Comparison of ENCODE assay signal across 17 cellular contexts in the genomic region with DNA sequence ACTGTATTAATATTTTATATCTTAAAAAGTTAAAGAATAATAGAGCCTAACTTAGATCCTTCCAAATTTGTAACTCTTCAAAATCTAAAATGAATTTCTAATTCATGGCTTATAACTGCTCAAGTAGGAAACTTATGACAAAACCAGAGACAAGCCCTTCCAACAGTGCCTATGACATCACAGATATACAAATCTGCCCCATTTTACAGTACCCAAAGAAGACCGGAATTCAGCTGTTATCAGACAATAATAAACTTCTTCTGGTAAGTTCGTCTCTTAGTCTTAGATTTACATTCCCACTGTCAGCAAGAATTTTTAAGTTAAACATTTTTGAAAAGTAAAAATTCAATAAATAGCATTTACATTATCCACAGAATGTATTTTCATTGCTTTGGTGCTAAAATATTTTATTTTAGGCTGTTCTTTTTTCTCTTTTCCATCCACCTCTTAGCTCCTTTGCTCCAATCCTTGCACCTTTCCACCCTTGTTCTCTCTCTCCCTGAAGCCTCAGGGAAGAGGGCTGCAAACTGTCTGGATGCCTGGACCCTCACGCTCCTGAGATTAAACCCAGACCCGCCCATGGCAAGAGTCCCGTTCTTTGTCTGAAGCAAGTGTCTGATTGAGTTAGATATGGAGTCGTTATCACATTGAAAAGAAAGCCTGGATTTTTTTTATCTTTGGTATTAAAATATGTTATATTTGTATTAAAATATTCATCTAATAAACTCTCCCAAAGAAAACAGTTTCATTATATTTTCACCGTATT.
DNase-seq lines count a peak whose midpoint lies in the region; ATAC-seq, FAIRE-seq and TF ChIP-seq lines count a peak whose summit lies in the region.
"Had no signal": no experiment of that assay in that cellular context is flagged by ENCODE, and none has a peak within 500 bp of the region (broad histone marks: within the 10 kb centered on the region; RNA-seq: fewer than 3 reads in every experiment).

No MANE protein-coding gene starts in this region.

- no peaks in the 10 kb centered on the region for H3K79me2 ChIP-seq in HepG2 (ENCODE audit: insufficient read depth, low read length)

- CTCF ChIA-PET in HepG2 (lab: Yijun Ruan, JAX; ENCODE audit: low intra/inter-chr PET ratio, low total read pairs), result no interaction called here
- CTCF ChIA-PET in activated CD4-positive, alpha-beta T cell treated with anti-CD3 and anti-CD28 coated beads for 36 hours (lab: Charles Lee), result interaction anchor here (0.6 to 1.8 kb wide), 3 partner anchors 10 to 84 kb away, joined by 3 to 6 read pairs (median 4); no protein-coding TSS in a partner anchor

- no peak overlapping the region for H3K4me3 Mint-ChIP-seq in activated T-helper 17 cell treated with anti-CD3 and anti-CD28 coated beads, Interleukin-2, amount 50 U/mL, for 72 hours
- no peak overlapping the region for H3K4me3 Mint-ChIP-seq in activated CD4-positive, alpha-beta T cell treated with anti-CD3 and anti-CD28 coated beads for 36 hours
- H3K4me3 Mint-ChIP-seq: CD8-positive, alpha-beta T cell had no signal

- H3K79me1 ChIP-seq in mesenchymal stem cell (replicated peaks; ENCODE audit: low read length, poor library complexity, severe bottlenecking), result no peaks in the 10 kb centered on the region

- no peaks in the 10 kb centered on the region for H3K36me3 Mint-ChIP-seq in activated T-helper 17 cell treated with anti-CD3 and anti-CD28 coated beads, Interleukin-2, amount 50 U/mL, for 72 hours (ENCODE audit: low read depth)
- peaks cover 3% of the 10 kb centered on the region for H3K36me3 Mint-ChIP-seq in activated CD4-positive, alpha-beta T cell treated with anti-CD3 and anti-CD28 coated beads for 36 hours (ENCODE audit: low read depth)

- H3K4me3 ChIP-seq in HepG2 (replicated peaks in 1 of 3; ENCODE audit: insufficient read depth in 1 of 3, low read depth in 2 of 3, low read length in 3 of 3) (no peak overlapping the region), right lobe of liver (no peak overlapping the region), mesenchymal stem cell (ENCODE audit: insufficient read depth in 1 of 2, low read depth in 1 of 2, low read length in 2 of 2) (no peak overlapping the region)
- H3K4me3 ChIP-seq: A549; BLaER1 treated with 17β-estradiol and CSF1 and Interleukin-3, amounts not matched to agents 10 nM and 100 nM had no signal

- H3K27me3 ChIP-seq in HepG2 (ENCODE audit: control insufficient read depth in 1 of 2, insufficient read depth in 2 of 2, low read length in 2 of 2), result no peaks in the 10 kb centered on the region
- H3K27me3 ChIP-seq in right lobe of liver, result no peaks in the 10 kb centered on the region
- no peaks in the 10 kb centered on the region for H3K27me3 ChIP-seq in mesenchymal stem cell (ENCODE audit: control insufficient read depth in 1 of 2, insufficient read depth in 1 of 2, low read length in 2 of 2)
- H3K27me3 ChIP-seq: BLaER1 treated with 17β-estradiol and CSF1 and Interleukin-3, amounts not matched to agents 10 nM and 100 nM had no signal

- in situ Hi-C loops in HepG2 (cut with HindIII; ENCODE audit: extremely low pct_ligation_motif_present, low pct_unique_long_range_greater_than_20kb), result no loop called here

- no peak overlapping the region for H2BK12ac ChIP-seq in mesenchymal stem cell (ENCODE audit: low read length in 2 of 2)

- FAIRE-seq in HepG2 (lab: Jason Lieb, UNC), result no peak
- FAIRE-seq: A549 had no signal

- H2BK15ac ChIP-seq in mesenchymal stem cell (ENCODE audit: low read depth, poor library complexity, severe bottlenecking), result no peak overlapping the region

- TF ChIP-seq CTCF in HepG2 (CRISPR knock-in tag; IDR thresholded peaks at IDR 0.05) (no peak), right lobe of liver (IDR thresholded peaks at IDR 0.05) (no peak)

- H3K27me3 Mint-ChIP-seq in activated T-helper 17 cell treated with anti-CD3 and anti-CD28 coated beads, Interleukin-2, amount 50 U/mL, for 72 hours, result no peaks in the 10 kb centered on the region
- no peaks in the 10 kb centered on the region for H3K27me3 Mint-ChIP-seq in activated CD4-positive, alpha-beta T cell treated with anti-CD3 and anti-CD28 coated beads for 36 hours

- no peak for TF ChIP-seq RAD21 in HepG2 (CRISPR knock-in tag; IDR thresholded peaks at IDR 0.05)

- TF ChIP-seq EP300 in HepG2 (IDR thresholded peaks at IDR 0.05; ENCODE audit: low read depth in 2 of 2, low read length in 2 of 2) (no peak), HepG2 (CRISPR knock-in tag; IDR thresholded peaks at IDR 0.05; ENCODE audit: borderline replicate concordance) (no peak)

- DNase-seq in HepG2 (ENCODE audit: low spot score), result no peak
- DNase-seq in right lobe of liver, result no peak
- DNase-seq in mesenchymal stem cell, result no peak
- no peak for DNase-seq in activated CD4-positive, alpha-beta T cell treated with anti-CD3 and anti-CD28 coated beads for 36 hours
- DNase-seq: Calu3; CD8-positive, alpha-beta T cell; DMS79 treated with DMSO at 0.1 percent for 48 hours; GF-D8; GOT3; H7 had no signal

- H3K14ac ChIP-seq in mesenchymal stem cell (ENCODE audit: low read length in 2 of 2), result no peak overlapping the region

- TF ChIP-seq POLR2A in HepG2 (IDR thresholded peaks at IDR 0.05; ENCODE audit: insufficient read depth in 1 of 2, low read depth in 2 of 2, low read length in 2 of 2) (no peak), right lobe of liver (IDR thresholded peaks at IDR 0.05) (no peak)

- H3K9me3 Mint-ChIP-seq in activated T-helper 17 cell treated with anti-CD3 and anti-CD28 coated beads, Interleukin-2, amount 50 U/mL, for 72 hours, result no peaks in the 10 kb centered on the region
- H3K9me3 Mint-ChIP-seq in activated CD4-positive, alpha-beta T cell treated with anti-CD3 and anti-CD28 coated beads for 36 hours (ENCODE audit: low read depth), result no peaks in the 10 kb centered on the region
- H3K9me3 Mint-ChIP-seq: CD8-positive, alpha-beta T cell had no signal

- no peaks in the 10 kb centered on the region for H3K9me3 ChIP-seq in HepG2 (ENCODE audit: low read length)
- H3K9me3 ChIP-seq in right lobe of liver, result no peaks in the 10 kb centered on the region
- H3K9me3 ChIP-seq in mesenchymal stem cell (ENCODE audit: control insufficient read depth, low read length), result no peaks in the 10 kb centered on the region
- H3K9me3 ChIP-seq: A549; BLaER1 treated with 17β-estradiol and CSF1 and Interleukin-3, amounts not matched to agents 10 nM and 100 nM had no signal

- H4K91ac ChIP-seq in mesenchymal stem cell (ENCODE audit: low read length), result no peak overlapping the region

- H3K27ac Mint-ChIP-seq in activated T-helper 17 cell treated with anti-CD3 and anti-CD28 coated beads, Interleukin-2, amount 50 U/mL, for 72 hours, result no peak overlapping the region
- H3K27ac Mint-ChIP-seq in activated CD4-positive, alpha-beta T cell treated with anti-CD3 and anti-CD28 coated beads for 36 hours, result no peak overlapping the region
- H3K27ac Mint-ChIP-seq: CD8-positive, alpha-beta T cell had no signal

- no TSS peak for BruUV-seq in HepG2 (replicated peaks; lab: Mats Ljungman, UMichigan)

- H3K4ac ChIP-seq in mesenchymal stem cell (ENCODE audit: low read depth in 1 of 2, low read length in 2 of 2), result no peak overlapping the region

- H4K20me1 ChIP-seq in HepG2 (ENCODE audit: insufficient read depth, low read length), result no peaks in the 10 kb centered on the region
- H4K20me1 ChIP-seq: BLaER1 treated with 17β-estradiol and CSF1 and Interleukin-3, amounts not matched to agents 10 nM and 100 nM had no signal

- 54% methylated on average over 7 of the region's 7 CpGs for WGBS in HepG2 (ENCODE audit: low lambda C conversion rate)
- WGBS in right lobe of liver (ENCODE audit: insufficient coverage, low coverage, low lambda C conversion rate, missing lambda C conversion rate), result 53% methylated on average over 7 of the region's 7 CpGs
- WGBS in mesenchymal stem cell, result 68% methylated on average over 5 of the region's 7 CpGs

- no peak overlapping the region for H3K23ac ChIP-seq in mesenchymal stem cell (ENCODE audit: low read length in 2 of 2)

- no peak overlapping the region for H4K8ac ChIP-seq in mesenchymal stem cell (ENCODE audit: low read length)

- POLR2A ChIA-PET in HepG2 (lab: Yijun Ruan, JAX), result no interaction called here
- POLR2A ChIA-PET in activated CD4-positive, alpha-beta T cell treated with anti-CD3 and anti-CD28 coated beads for 36 hours (lab: Charles Lee), result no interaction called here

- H3K4me1 ChIP-seq in HepG2 (ENCODE audit: insufficient read depth, low read length) (no peaks in the 10 kb centered on the region), right lobe of liver (peaks cover 0 to 5% (median 0%) of the 10 kb centered on the region in 4 donors), mesenchymal stem cell (ENCODE audit: control insufficient read depth, insufficient read depth, low read depth, low read length) (peaks cover 5% of the 10 kb centered on the region)
- H3K4me1 ChIP-seq: A549; BLaER1 treated with 17β-estradiol and CSF1 and Interleukin-3, amounts not matched to agents 10 nM and 100 nM had no signal

- H2AFZ ChIP-seq in HepG2 (ENCODE audit: low read length) (no peak overlapping the region), mesenchymal stem cell (ENCODE audit: low read depth, low read length) (no peak overlapping the region)

- no peak overlapping the region for H2BK5ac ChIP-seq in mesenchymal stem cell (ENCODE audit: low read depth, low read length, poor library complexity, severe bottlenecking)

- H3K27ac ChIP-seq in HepG2 (ENCODE audit: extremely low read length, insufficient read depth, low read length) (no peak overlapping the region), right lobe of liver (no peak overlapping the region), mesenchymal stem cell (ENCODE audit: low read length, poor library complexity, severe bottlenecking) (no peak overlapping the region)
- H3K27ac ChIP-seq: 22Rv1; A549; BLaER1 treated with 17β-estradiol and CSF1 and Interleukin-3, amounts not matched to agents 10 nM and 100 nM had no signal

- no peak overlapping the region for H2AK5ac ChIP-seq in mesenchymal stem cell (ENCODE audit: low read length, severe bottlenecking)

- no peak overlapping the region for H2BK120ac ChIP-seq in mesenchymal stem cell (ENCODE audit: low read depth, low read length)

- no peaks in the 10 kb centered on the region for H3K4me1 Mint-ChIP-seq in activated T-helper 17 cell treated with anti-CD3 and anti-CD28 coated beads, Interleukin-2, amount 50 U/mL, for 72 hours
- H3K4me1 Mint-ChIP-seq in activated CD4-positive, alpha-beta T cell treated with anti-CD3 and anti-CD28 coated beads for 36 hours, result peaks cover 4% of the 10 kb centered on the region

- H3K36me3 ChIP-seq in HepG2 (replicated peaks in 1 of 2; ENCODE audit: control insufficient read depth in 1 of 2, insufficient read depth in 2 of 2, low read length in 2 of 2) (no peaks in the 10 kb centered on the region), right lobe of liver (no peaks in the 10 kb centered on the region), mesenchymal stem cell (ENCODE audit: control insufficient read depth in 1 of 2, insufficient read depth in 2 of 2, low read depth in 1 of 2, low read length in 2 of 2) (no peaks in the 10 kb centered on the region)
- H3K36me3 ChIP-seq: BLaER1 treated with 17β-estradiol and CSF1 and Interleukin-3, amounts not matched to agents 10 nM and 100 nM had no signal

- ATAC-seq in HepG2 (no peak), right lobe of liver (no peak), SK-N-SH treated with all-trans-retinoic acid at 6 μM for 48 hours (no peak), HG03378 (IDR thresholded peaks at IDR 0.05; ENCODE audit: unreplicated experiment) (no peak), HG03521 (IDR thresholded peaks at IDR 0.05; ENCODE audit: unreplicated experiment) (no peak)
- ATAC-seq in activated T-helper 17 cell treated with anti-CD3 and anti-CD28 coated beads, Interleukin-2, amount 50 U/mL, for 72 hours (replicated peaks), result no peak
- ATAC-seq in activated CD4-positive, alpha-beta T cell treated with anti-CD3 and anti-CD28 coated beads for 36 hours, result no peak
- ATAC-seq: A549; CD8-positive, alpha-beta T cell had no signal

- H3K9ac ChIP-seq in HepG2 (ENCODE audit: insufficient read depth, low read depth, low read length), result no peak overlapping the region
- peak overlapping the region; percentile 7 for H3K9ac ChIP-seq in mesenchymal stem cell (ENCODE audit: low read length)
- H3K9ac ChIP-seq: BLaER1 treated with 17β-estradiol and CSF1 and Interleukin-3, amounts not matched to agents 10 nM and 100 nM had no signal

- H3K4me2 ChIP-seq in HepG2 (ENCODE audit: low read depth, low read length) (no peak overlapping the region), mesenchymal stem cell (ENCODE audit: low read length, poor library complexity, severe bottlenecking) (no peak overlapping the region)
- H3K4me2 ChIP-seq: A549; BLaER1 treated with 17β-estradiol and CSF1 and Interleukin-3, amounts not matched to agents 10 nM and 100 nM had no signal

- intact Hi-C loops in HepG2 (cut with micrococcal nuclease; ENCODE audit: unreplicated experiment), result no loop called here
- intact Hi-C loops in right lobe of liver (cut with DNase I), result no loop called here
- intact Hi-C loops in activated CD4-positive, alpha-beta T cell treated with anti-CD3 and anti-CD28 coated beads for 36 hours (cut with DNase I, micrococcal nuclease), result no loop called here

- H3K18ac ChIP-seq in mesenchymal stem cell (ENCODE audit: low read depth in 1 of 2, low read length in 2 of 2), result no peak overlapping the region
